Comparison of ENCODE assay signal across 1 cellular context in the genomic region with DNA sequence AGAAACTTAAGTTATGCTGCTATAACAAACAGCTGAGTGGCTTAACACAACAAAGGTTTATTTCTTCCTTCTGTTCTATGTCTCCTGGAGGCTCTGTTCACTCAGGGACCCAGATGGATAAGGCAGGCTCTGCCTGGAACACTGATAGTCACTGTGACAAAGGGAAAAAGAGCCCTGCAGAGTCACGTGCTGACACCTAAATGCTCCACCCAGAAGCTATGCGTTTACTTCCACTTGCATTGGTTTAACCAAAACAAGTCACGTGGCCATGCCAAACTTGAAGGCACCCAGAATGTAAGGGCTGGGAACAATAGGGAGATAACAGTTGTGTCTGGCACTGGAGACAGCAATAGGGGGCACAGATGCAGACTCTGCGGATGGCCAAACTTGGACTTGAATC.
TF ChIP-seq lines count a peak whose summit lies in the region.

No MANE protein-coding gene starts in this region.

TF ChIP-seq in K562, 482 proteins besides CTCF, POLR2A, EP300 and RAD21 (continued from another document):
- TF ChIP-seq ARID4B (CRISPR knock-in tag; IDR thresholded peaks at IDR 0.05) (no peak), HMG20B (CRISPR knock-in tag; IDR thresholded peaks at IDR 0.05) (no peak), U2AF1 (optimal IDR thresholded peaks at IDR 0.05; ENCODE audit: low read depth, low read length) (no peak), GABPA (tag; conservative IDR thresholded peaks at IDR 0.05; ENCODE audit: low read depth) (no peak), TFE3 (CRISPR knock-in tag; IDR thresholded peaks at IDR 0.05) (peak; percentile 93), L3MBTL2 (IDR thresholded peaks at IDR 0.05) (peak; percentile 89), SRF (CRISPR knock-in tag; IDR thresholded peaks at IDR 0.05) (no peak), SOX6 (IDR thresholded peaks at IDR 0.05) (peak; percentile 52; the same call in 1 of the 2 replicates)
- TF ChIP-seq, protein P1, sequence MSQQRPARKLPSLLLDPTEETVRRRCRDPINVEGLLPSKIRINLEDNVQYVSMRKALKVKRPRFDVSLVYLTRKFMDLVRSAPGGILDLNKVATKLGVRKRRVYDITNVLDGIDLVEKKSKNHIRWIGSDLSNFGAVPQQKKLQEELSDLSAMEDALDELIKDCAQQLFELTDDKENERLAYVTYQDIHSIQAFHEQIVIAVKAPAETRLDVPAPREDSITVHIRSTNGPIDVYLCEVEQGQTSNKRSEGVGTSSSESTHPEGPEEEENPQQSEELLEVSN (IDR thresholded peaks at IDR 0.05; ENCODE audit: borderline replicate concordance in 1 of 2, extremely low read depth in 1 of 2, insufficient read depth in 1 of 2, insufficient read length in 1 of 2, low read depth in 1 of 2, low read length in 1 of 2, poor library complexity in 1 of 2, severe bottlenecking in 1 of 2), result peak in 1 of 2 experiments; percentile 30
